In the genomic region with DNA sequence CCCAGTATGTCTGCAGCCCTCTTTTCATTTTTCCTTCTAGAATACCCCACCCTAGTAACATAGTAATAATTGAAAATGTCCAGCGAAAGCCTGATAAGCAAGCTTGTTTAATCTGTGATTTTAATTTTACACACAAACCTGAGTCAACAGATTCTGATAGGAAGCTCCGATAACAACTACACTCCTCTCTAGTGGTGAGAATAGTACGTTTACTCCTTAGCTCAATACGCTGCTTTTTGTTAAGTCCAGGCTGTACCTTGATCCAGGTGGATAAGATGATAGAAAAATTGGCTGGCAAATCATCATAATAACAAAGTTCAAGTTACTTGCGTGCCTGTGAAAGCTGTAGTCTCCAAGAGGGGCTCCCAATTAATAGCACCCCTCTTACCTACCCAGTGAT, we compare ENCODE assay signal across 19 cellular contexts. TPM values are rescaled to one million over a fixed set of nuclear protein-coding genes. Genes with fewer than 3 reads are reported as not detected.
A peak's percentile ranks its signal among the peaks of the same experiment; 100 is the strongest.
DNase-seq lines count a peak whose midpoint lies in the region; ATAC-seq and TF ChIP-seq lines count a peak whose summit lies in the region.
"Had no signal": no experiment of that assay in that cellular context is flagged by ENCODE, and none has a peak within 500 bp of the region (broad histone marks: within the 10 kb centered on the region; RNA-seq: fewer than 3 reads in every experiment).

No MANE protein-coding gene starts in this region.

- H3K9me3 Mint-ChIP-seq in H9 = no peaks in the 10 kb centered on the region

- H2BK120ac ChIP-seq in H9 (ENCODE audit: low read depth, low read length, poor library complexity, severe bottlenecking) (no peak overlapping the region), trophoblast cell (ENCODE audit: insufficient read depth, low read length, poor library complexity) (no peak overlapping the region)

- H3K9me2 ChIP-seq in hepatocyte (replicated peaks; ENCODE audit: insufficient read depth) = no peaks in the 10 kb centered on the region

- H4K8ac ChIP-seq in H9 (replicated peaks; ENCODE audit: insufficient read length, low read depth, low read length) (no peak overlapping the region), trophoblast cell (ENCODE audit: low read depth, low read length) (no peak overlapping the region)

- H3F3A ChIP-seq in smooth muscle cell (ENCODE audit: low read depth) = no peaks in the 10 kb centered on the region

- DNase-seq in H9 = no peak
- DNase-seq in hepatocyte (ENCODE audit: low spot score) = no peak
- no peak for DNase-seq in trophoblast cell
- DNase-seq in smooth muscle cell (lab: John Stamatoyannopoulos, UW; ENCODE audit: unreplicated experiment) = no peak
- no peak for DNase-seq in HPDE6-E6E7 (ENCODE audit: extremely low spot score)
- no peak for DNase-seq in upper lobe of left lung
- DNase-seq in SW 1271 (lab: John Stamatoyannopoulos, UW) = no peak
- DNase-seq: 8988T; C1 segment of cervical spinal cord; Calu3; CD4-positive, alpha-beta memory T cell; COR-L47; DMS53; DMS79 treated with DMSO at 0.1 percent for 48 hours; GF-D8; GOT3; HCEC 1CT had no signal

- H2BK15ac ChIP-seq in H9 (ENCODE audit: low read depth, low read length) = no peak overlapping the region

- H3K27ac ChIP-seq in H9 (ENCODE audit: insufficient read length, low read depth, low read length) = no peak overlapping the region
- H3K27ac ChIP-seq in hepatocyte = peak overlapping the region; percentile 58
- H3K27ac ChIP-seq in trophoblast cell (ENCODE audit: low read depth, low read length) = no peak overlapping the region
- no peak overlapping the region for H3K27ac ChIP-seq in smooth muscle cell (ENCODE audit: low read depth)
- H3K27ac ChIP-seq in upper lobe of left lung = no peak overlapping the region

- H2BK12ac ChIP-seq in H9 (ENCODE audit: insufficient read length, low read depth, low read length) (no peak overlapping the region), trophoblast cell (ENCODE audit: low read length) (no peak overlapping the region)

- H3K27ac Mint-ChIP-seq in H9 = no peak overlapping the region
- H3K27ac Mint-ChIP-seq: CD4-positive, alpha-beta memory T cell had no signal

- H3K79me1 ChIP-seq in H9 (ENCODE audit: insufficient read depth, low read depth, low read length, poor library complexity, severe bottlenecking) (no peaks in the 10 kb centered on the region), trophoblast cell (ENCODE audit: low read length) (peaks cover 3% of the 10 kb centered on the region)

- no peaks in the 10 kb centered on the region for H3K9me3 ChIP-seq in H9 (ENCODE audit: control insufficient read depth, low read depth, low read length)
- H3K9me3 ChIP-seq in hepatocyte (ENCODE audit: low read depth) = no peaks in the 10 kb centered on the region
- H3K9me3 ChIP-seq in trophoblast cell (ENCODE audit: insufficient read depth, low read depth, low read length) = no peaks in the 10 kb centered on the region
- H3K9me3 ChIP-seq in smooth muscle cell (replicated peaks; ENCODE audit: low read depth) = no peaks in the 10 kb centered on the region
- H3K9me3 ChIP-seq in upper lobe of left lung = no peaks in the 10 kb centered on the region

- H2BK20ac ChIP-seq in H9 (ENCODE audit: low read depth, low read length, poor library complexity, severe bottlenecking) = peak overlapping the region; percentile 93

- TF ChIP-seq CTCF in H9 (conservative IDR thresholded peaks at IDR 0.05) (no peak), hepatocyte (IDR thresholded peaks at IDR 0.05; ENCODE audit: poor library complexity) (no peak), smooth muscle cell (IDR thresholded peaks at IDR 0.05; ENCODE audit: borderline replicate concordance, insufficient read depth, poor library complexity, severe bottlenecking) (no peak), upper lobe of left lung (IDR thresholded peaks at IDR 0.05) (no peak)

- no peaks in the 10 kb centered on the region for H3K79me2 ChIP-seq in H9 (ENCODE audit: insufficient read depth, low read length)
- no peaks in the 10 kb centered on the region for H3K79me2 ChIP-seq in hepatocyte
- no peaks in the 10 kb centered on the region for H3K79me2 ChIP-seq in trophoblast cell (ENCODE audit: control insufficient read depth, insufficient read depth, low read length, poor library complexity)
- no peaks in the 10 kb centered on the region for H3K79me2 ChIP-seq in smooth muscle cell (ENCODE audit: low read depth)

- H3K56ac ChIP-seq in H9 (ENCODE audit: insufficient read length, low read depth, low read length) = no peak overlapping the region

- no peak for TF ChIP-seq POLR2A in upper lobe of left lung (IDR thresholded peaks at IDR 0.05)

- H3T11ph ChIP-seq in H9 (ENCODE audit: low read length) = no peak overlapping the region

- ATAC-seq in upper lobe of left lung (ENCODE audit: low FRiP score in 2 of 2) = no peak

- H3K4ac ChIP-seq in H9 (ENCODE audit: low read depth, low read length) (no peak overlapping the region), trophoblast cell (ENCODE audit: low read depth, low read length) (no peak overlapping the region)

- H2BK5ac ChIP-seq in H9 (ENCODE audit: insufficient read length, low read length) = no peak overlapping the region
- H2BK5ac ChIP-seq in trophoblast cell (ENCODE audit: low read depth, low read length, poor library complexity) = no peak overlapping the region

- no peak overlapping the region for H2AFZ ChIP-seq in H9 (ENCODE audit: low read length)
- no peak overlapping the region for H2AFZ ChIP-seq in hepatocyte
- H2AFZ ChIP-seq in trophoblast cell (ENCODE audit: insufficient read depth, low read length, poor library complexity) = no peak overlapping the region
- no peak overlapping the region for H2AFZ ChIP-seq in smooth muscle cell (ENCODE audit: low read depth)

- no peak for TF ChIP-seq EP300 in upper lobe of left lung (IDR thresholded peaks at IDR 0.05)

- H3K9ac ChIP-seq in H9 (ENCODE audit: extremely low read depth, insufficient read length, low read length) (no peak overlapping the region), trophoblast cell (ENCODE audit: low read length) (no peak overlapping the region), smooth muscle cell (ENCODE audit: low read depth) (no peak overlapping the region)

- no peak overlapping the region for H3K4me2 ChIP-seq in H9 (ENCODE audit: insufficient read depth, insufficient read length, low read length)
- peak overlapping the region; percentile 65 for H3K4me2 ChIP-seq in hepatocyte
- no peak overlapping the region for H3K4me2 ChIP-seq in trophoblast cell (ENCODE audit: low read length)
- no peak overlapping the region for H3K4me2 ChIP-seq in smooth muscle cell

- no CpG with 5 or more reads among the region's 5 CpGs for WGBS in H9 (ENCODE audit: extremely low coverage, insufficient read length, low lambda C conversion rate)
- WGBS in hepatocyte (ENCODE audit: low lambda C conversion rate, missing lambda C conversion rate) = 54% methylated on average over 5 of the region's 5 CpGs
- no CpG with 5 or more reads among the region's 5 CpGs for WGBS in trophoblast cell (ENCODE audit: extremely low coverage, insufficient coverage, insufficient read length)
- WGBS in smooth muscle cell (ENCODE audit: low lambda C conversion rate) = 97% methylated on average over 5 of the region's 5 CpGs
- WGBS in upper lobe of left lung, 2 donors = 76 to 84% methylated on average over 5 of the region's 5 CpGs

- no peak overlapping the region for H4K12ac ChIP-seq in trophoblast cell (ENCODE audit: low read depth, low read length)

- no peaks in the 10 kb centered on the region for H3K27me3 ChIP-seq in H9 (ENCODE audit: insufficient read depth, low read length)
- H3K27me3 ChIP-seq in hepatocyte = no peaks in the 10 kb centered on the region
- no peaks in the 10 kb centered on the region for H3K27me3 ChIP-seq in trophoblast cell (ENCODE audit: insufficient read depth, low read length)
- no peaks in the 10 kb centered on the region for H3K27me3 ChIP-seq in smooth muscle cell (ENCODE audit: low read depth)
- no peaks in the 10 kb centered on the region for H3K27me3 ChIP-seq in upper lobe of left lung

- H4K20me1 ChIP-seq in H9 (ENCODE audit: control insufficient read depth, insufficient read depth, insufficient read length) (no peaks in the 10 kb centered on the region), hepatocyte (ENCODE audit: insufficient read depth, poor library complexity, severe bottlenecking) (no peaks in the 10 kb centered on the region), smooth muscle cell (ENCODE audit: low read depth) (no peaks in the 10 kb centered on the region)

- no peak overlapping the region for H3K14ac ChIP-seq in H9 (ENCODE audit: insufficient read depth, low read length)
- H3K14ac ChIP-seq in trophoblast cell (ENCODE audit: low read length) = no peak overlapping the region

- no peaks in the 10 kb centered on the region for H3K36me3 Mint-ChIP-seq in H9 (ENCODE audit: insufficient read depth in 1 of 3, low read depth in 3 of 3)
- H3K36me3 Mint-ChIP-seq: CD4-positive, alpha-beta memory T cell had no signal

- H3K4me1 ChIP-seq in H9 (ENCODE audit: insufficient read depth, low read length) (no peaks in the 10 kb centered on the region), hepatocyte (ENCODE audit: insufficient read depth) (no peaks in the 10 kb centered on the region), trophoblast cell (ENCODE audit: control insufficient read depth in 1 of 2, insufficient read depth in 2 of 2, low read length in 2 of 2) (peaks cover 0 to 2% of the 10 kb centered on the region in 2 experiments), smooth muscle cell (ENCODE audit: low read depth) (peaks cover under 1% of the 10 kb centered on the region), upper lobe of left lung (peaks cover under 1 to 2% (median 1%) of the 10 kb centered on the region in 4 donors)

- H3K18ac ChIP-seq in H9 (ENCODE audit: insufficient read length, low read depth, low read length) (no peak overlapping the region), trophoblast cell (ENCODE audit: low read length) (no peak overlapping the region)

- H3K4me1 Mint-ChIP-seq in H9 = no peaks in the 10 kb centered on the region; a peak in 1 of 4 replicates
- H3K4me1 Mint-ChIP-seq: CD4-positive, alpha-beta memory T cell had no signal

- H3K36me3 ChIP-seq in hepatocyte (replicated peaks; ENCODE audit: insufficient read depth, low read depth) = no peaks in the 10 kb centered on the region
- no peaks in the 10 kb centered on the region for H3K36me3 ChIP-seq in trophoblast cell (ENCODE audit: control insufficient read depth in 1 of 2, insufficient read depth in 2 of 2, low read length in 2 of 2)
- no peaks in the 10 kb centered on the region for H3K36me3 ChIP-seq in smooth muscle cell (ENCODE audit: low read depth)
- H3K36me3 ChIP-seq in upper lobe of left lung = no peaks in the 10 kb centered on the region

- no peaks in the 10 kb centered on the region for H3K23me2 ChIP-seq in H9 (ENCODE audit: insufficient read length, low read depth, low read length, poor library complexity, severe bottlenecking)

- H3K27me3 Mint-ChIP-seq in H9 (ENCODE audit: low read depth) = no peaks in the 10 kb centered on the region

- no peak overlapping the region for H3K4me3 Mint-ChIP-seq in H9
- H3K4me3 Mint-ChIP-seq: CD4-positive, alpha-beta memory T cell had no signal

- no peak overlapping the region for H3K23ac ChIP-seq in H9 (ENCODE audit: insufficient read length, low read depth, low read length)
- no peak overlapping the region for H3K23ac ChIP-seq in trophoblast cell (ENCODE audit: low read length)

- H4K91ac ChIP-seq in H9 (ENCODE audit: insufficient read length, low read depth, low read length) = no peak overlapping the region
- H4K91ac ChIP-seq in trophoblast cell (ENCODE audit: low read depth, low read length) = peak overlapping the region; percentile 43

- H3K4me3 ChIP-seq in hepatocyte (no peak overlapping the region), trophoblast cell (ENCODE audit: low read depth, low read length) (no peak overlapping the region), smooth muscle cell (peak overlapping the region; percentile 11), upper lobe of left lung (no peak overlapping the region)

- H2AK5ac ChIP-seq in H9 (ENCODE audit: insufficient read length, low read length) = no peak overlapping the region
- no peak overlapping the region for H2AK5ac ChIP-seq in trophoblast cell (ENCODE audit: low read length)

- no peak overlapping the region for H4K5ac ChIP-seq in H9 (ENCODE audit: insufficient read length, low read depth, low read length)

RNA-seq across cellular contexts. Expression of a gene that starts 25.5 kb away (rescaled TPM):
- total RNA-seq in H9 (2021) (8.5 and 10.1 TPM in 2 replicates), hepatocyte (23.8 and 40.1 TPM in 2 replicates), smooth muscle cell (82.1 and 86.1 TPM in 2 replicates), upper lobe of left lung (10 to 100 TPM; 12.5 to 48.1 (median 19.6) TPM)
- polyA plus RNA-seq in hepatocyte (12.8 and 18.9 TPM in 2 replicates), smooth muscle cell (44.6 and 77.5 TPM in 2 replicates)
- polyA plus RNA-seq in trophoblast cell (2013) = 29.5 and 31.4 TPM in 2 replicates
- total RNA-seq: G401 had no signal

RNA-seq across cellular contexts. Expression of a gene that starts 31.3 kb away (rescaled TPM):
- total RNA-seq in H9 (2021) (not detected in 2 replicates), hepatocyte (2.2 and 2.7 TPM in 2 replicates), smooth muscle cell (0.09 and 3.0 TPM in 2 replicates), upper lobe of left lung (100 to 1,000 TPM in 3 of 6 donors, 10 to 100 TPM in 3; 39.1 to 190 (median 114) TPM)
- polyA plus RNA-seq in hepatocyte (0.30 and 0.33 TPM in 2 replicates), smooth muscle cell (0.03 and 0.08 TPM in 2 replicates)
- polyA plus RNA-seq in trophoblast cell (2013) = 0.01 TPM in 2 replicates
- total RNA-seq: A673; CD4-positive, alpha-beta memory T cell; G401 had no signal
- polyA plus RNA-seq: CD4-positive, alpha-beta memory T cell had no signal

Comparison
In these comparisons a context has a peak if more than half of its experiments do, and no peak if none do; other contexts are left out.
1. RNA of a gene that starts 31.3 kb away (total RNA-seq): 39.1 to 190 TPM in upper lobe of left lung; 2.2 to 2.7 TPM in hepatocyte, 0.09 to 3.0 TPM in smooth muscle cell and not detected in H9; every median in the first group is over 10 times any median in the second.